Comparison of ENCODE assay signal across 10 cellular contexts in genomic region chr21:32456497-32456918, GRCh38. TPM values are rescaled to one million over a fixed set of nuclear protein-coding genes. Genes with fewer than 3 reads are reported as not detected.
DNase-seq lines count a peak whose midpoint lies in the region; ATAC-seq, FAIRE-seq and TF ChIP-seq lines count a peak whose summit lies in the region.
"Had no signal": no experiment of that assay in that cellular context is flagged by ENCODE, and none has a peak within 500 bp of the region (broad histone marks: within the 10 kb centered on the region; RNA-seq: fewer than 3 reads in every experiment).

No MANE protein-coding gene starts in this region.

- H3K4me1 ChIP-seq in adipocyte (ENCODE audit: control insufficient read depth, insufficient read depth, low read length) (peaks cover 35% of the 10 kb centered on the region), rectal smooth muscle tissue (ENCODE audit: control insufficient read depth, insufficient read depth, low read length) (peaks cover 9% of the 10 kb centered on the region)

- peak; percentile 70 for DNase-seq in AG20443 (ENCODE audit: low spot score)
- DNase-seq in adipocyte (ENCODE audit: low read depth): peak; percentile 60
- DNase-seq in fibroblast of villous mesenchyme (ENCODE audit: low read depth): peak; percentile 97
- DNase-seq in 8988T: no peak
- DNase-seq in foreskin melanocyte: no peak
- DNase-seq in frontal cortex (ENCODE audit: low spot score in 2 of 2): no peak
- DNase-seq: naive thymus-derived CD4-positive, alpha-beta T cell had no signal

- no peak for FAIRE-seq in frontal cortex (lab: Jason Lieb, UNC)

- peak overlapping the region; percentile 69 for H3K27ac ChIP-seq in rectal smooth muscle tissue (ENCODE audit: low read depth, low read length)

- H3K36me3 ChIP-seq in adipocyte (ENCODE audit: control insufficient read depth, insufficient read depth, low read length, severe bottlenecking) (peaks cover 13% of the 10 kb centered on the region), rectal smooth muscle tissue (ENCODE audit: control insufficient read depth, insufficient read depth, low read length) (peaks cover 4% of the 10 kb centered on the region)

- H3K27me3 ChIP-seq in adipocyte (replicated peaks; ENCODE audit: control insufficient read depth, insufficient read depth, low read length) (no peaks in the 10 kb centered on the region), rectal smooth muscle tissue (ENCODE audit: control insufficient read depth, insufficient read depth, low read length) (no peaks in the 10 kb centered on the region)

- no peaks in the 10 kb centered on the region for H3K9me3 ChIP-seq in adipocyte (ENCODE audit: control insufficient read depth, low read length)

- H3K9ac ChIP-seq in adipocyte (ENCODE audit: low read length) (peak overlapping the region; percentile 65), rectal smooth muscle tissue (ENCODE audit: low read length) (no peak overlapping the region)

- no peak for ATAC-seq in HG02623 (IDR thresholded peaks at IDR 0.05; ENCODE audit: unreplicated experiment)
- ATAC-seq: activated naive CD4-positive, alpha-beta T cell treated with anti-CD3 and anti-CD28 coated beads, Interleukin-2, amount 50 U/mL, for 72 hours; naive thymus-derived CD4-positive, alpha-beta T cell had no signal

- no peak for TF ChIP-seq CTCF in fibroblast of villous mesenchyme (IDR thresholded peaks at IDR 0.05; ENCODE audit: insufficient read depth, low read depth, low read length)

- H3K4me3 ChIP-seq in adipocyte (ENCODE audit: low read length) (peak overlapping the region; percentile 29), fibroblast of villous mesenchyme (ENCODE audit: low read depth, low read length) (no peak overlapping the region), rectal smooth muscle tissue (ENCODE audit: low read length) (no peak overlapping the region)

RNA-seq across cellular contexts. Expression of gene EVA1C, which starts 44.0 kb away (rescaled TPM):
- total RNA-seq in fibroblast of villous mesenchyme: 8.4 and 10.8 TPM in 2 replicates
- 2.4 TPM for total RNA-seq in frontal cortex

Comparison
In these comparisons a context has a peak if more than half of its experiments do, and no peak if none do; other contexts are left out.
1. DNase-seq: peak in AG20443 (single experiment), adipocyte (single experiment) and fibroblast of villous mesenchyme (single experiment); none in 8988T (single experiment), foreskin melanocyte (single experiment) and frontal cortex (0 of 2).